ENCODE assay signal across 1 cellular context in the genomic region with DNA sequence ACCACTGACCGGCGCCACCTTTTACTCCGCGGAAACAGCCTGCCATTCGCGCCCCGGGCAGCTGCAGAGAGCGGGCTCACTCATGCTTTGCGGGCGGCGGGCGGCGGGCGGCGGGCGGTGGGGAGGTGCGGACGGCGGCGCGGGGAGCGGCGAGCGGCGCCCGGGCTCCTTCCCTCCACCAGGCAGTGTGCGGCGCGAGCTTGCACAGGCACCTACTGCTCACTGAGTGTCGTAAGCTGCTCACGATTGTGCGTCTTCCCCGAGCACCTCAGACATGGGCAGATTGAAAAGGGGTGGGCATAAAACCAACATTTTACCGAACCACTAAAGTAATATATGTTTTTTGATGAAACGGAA.
TF ChIP-seq lines count a peak whose summit lies in the region.

A gene with protein sequence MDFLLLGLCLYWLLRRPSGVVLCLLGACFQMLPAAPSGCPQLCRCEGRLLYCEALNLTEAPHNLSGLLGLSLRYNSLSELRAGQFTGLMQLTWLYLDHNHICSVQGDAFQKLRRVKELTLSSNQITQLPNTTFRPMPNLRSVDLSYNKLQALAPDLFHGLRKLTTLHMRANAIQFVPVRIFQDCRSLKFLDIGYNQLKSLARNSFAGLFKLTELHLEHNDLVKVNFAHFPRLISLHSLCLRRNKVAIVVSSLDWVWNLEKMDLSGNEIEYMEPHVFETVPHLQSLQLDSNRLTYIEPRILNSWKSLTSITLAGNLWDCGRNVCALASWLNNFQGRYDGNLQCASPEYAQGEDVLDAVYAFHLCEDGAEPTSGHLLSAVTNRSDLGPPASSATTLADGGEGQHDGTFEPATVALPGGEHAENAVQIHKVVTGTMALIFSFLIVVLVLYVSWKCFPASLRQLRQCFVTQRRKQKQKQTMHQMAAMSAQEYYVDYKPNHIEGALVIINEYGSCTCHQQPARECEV (minus strand): TSS at position 231 of the 357 bp plus-strand sequence. CDS start 933 bp downstream, outside the sequence.

TF ChIP-seq in H1, 55 proteins besides CTCF, POLR2A, EP300 and RAD21 (continued from another document):
- TF ChIP-seq RXRA (IDR thresholded peaks at IDR 0.05; ENCODE audit: insufficient read depth, low read depth, low read length) (no peak), TBP (IDR thresholded peaks at IDR 0.05; ENCODE audit: low read depth, low read length) (no peak), GABPA (IDR thresholded peaks at IDR 0.05; ENCODE audit: borderline replicate concordance, insufficient read depth, low read length) (no peak), ZNF274 (IDR thresholded peaks at IDR 0.05; ENCODE audit: borderline replicate concordance, extremely low read depth, low read length) (no peak), SP1 (IDR thresholded peaks at IDR 0.05; ENCODE audit: low read depth, low read length) (no peak), SIX5 (IDR thresholded peaks at IDR 0.05; ENCODE audit: low read depth, low read length) (no peak), BRCA1 (IDR thresholded peaks at IDR 0.05; ENCODE audit: low read depth, low read length) (no peak), POU5F1 (IDR thresholded peaks at IDR 0.05; ENCODE audit: low read depth, low read length) (no peak), YY1 (IDR thresholded peaks at IDR 0.05; ENCODE audit: low read depth, low read length) (no peak), JUN (IDR thresholded peaks at IDR 0.05; ENCODE audit: low read depth, low read length) (no peak)
- TF ChIP-seq, protein P1, sequence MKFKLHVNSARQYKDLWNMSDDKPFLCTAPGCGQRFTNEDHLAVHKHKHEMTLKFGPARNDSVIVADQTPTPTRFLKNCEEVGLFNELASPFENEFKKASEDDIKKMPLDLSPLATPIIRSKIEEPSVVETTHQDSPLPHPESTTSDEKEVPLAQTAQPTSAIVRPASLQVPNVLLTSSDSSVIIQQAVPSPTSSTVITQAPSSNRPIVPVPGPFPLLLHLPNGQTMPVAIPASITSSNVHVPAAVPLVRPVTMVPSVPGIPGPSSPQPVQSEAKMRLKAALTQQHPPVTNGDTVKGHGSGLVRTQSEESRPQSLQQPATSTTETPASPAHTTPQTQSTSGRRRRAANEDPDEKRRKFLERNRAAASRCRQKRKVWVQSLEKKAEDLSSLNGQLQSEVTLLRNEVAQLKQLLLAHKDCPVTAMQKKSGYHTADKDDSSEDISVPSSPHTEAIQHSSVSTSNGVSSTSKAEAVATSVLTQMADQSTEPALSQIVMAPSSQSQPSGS (IDR thresholded peaks at IDR 0.05; ENCODE audit: low read length): no peak
